37 cellular contexts compared by ENCODE assay signal in genomic region chr5:107028938-107029337, GRCh38.
"Had no signal": no experiment of that assay in that cellular context is flagged by ENCODE, and none has a peak within 500 bp of the region (broad histone marks: within the 10 kb centered on the region; RNA-seq: fewer than 3 reads in every experiment).

No MANE protein-coding gene starts in this region.

- DNase-seq: activated CD4-positive, alpha-beta memory T cell treated with anti-CD3 and anti-CD28 coated beads for 36 hours; activated CD4-positive, alpha-beta T cell treated with anti-CD3 and anti-CD28 coated beads for 36 hours; activated CD4-positive, alpha-beta T cell treated with anti-CD3 and anti-CD28 coated beads, Interleukin-2, amount 50 U/mL, for 1 hour; activated CD8-positive, alpha-beta memory T cell treated with anti-CD3 and anti-CD28 coated beads for 24 hours; activated CD8-positive, alpha-beta memory T cell treated with anti-CD3 and anti-CD28 coated beads, Interleukin-2, amount 10 ng/mL, durations not matched to agents 7 days and 5 days; activated CD8-positive, alpha-beta memory T cell treated with anti-CD3 and anti-CD28 coated beads, Interleukin-2, amount 50 U/mL, for 48 hours; activated effector memory CD4-positive, alpha-beta T cell treated with anti-CD3 and anti-CD28 coated beads, Interleukin-2, amount 50 U/mL, for 16 hours; activated naive CD4-positive, alpha-beta T cell; activated naive CD4-positive, alpha-beta T cell treated with anti-CD3 and anti-CD28 coated beads, Interleukin-2, amount 50 U/mL, for 16 hours; activated naive CD8-positive, alpha-beta T cell treated with anti-CD3 and anti-CD28 coated beads for 36 hours; activated T-cell treated with anti-CD3 and anti-CD28 coated beads, Interleukin-2, amount 50 U/mL, for 1 hour; activated T-cell treated with anti-CD3 and anti-CD28 coated beads, Interleukin-2, amount 50 U/mL, for 72 hours; amniotic stem cell; aorta; brain microvascular endothelial cell; central memory CD4-positive, alpha-beta T cell; NCI-H1092 treated with DMSO at 0.1 percent for 48 hours; NCI-H1417; NCI-H146; NCI-H187; NCI-H2081; NCI-H2171 treated with DMSO at 0.1 percent for 48 hours; NCI-H226; NCI-H446 treated with DMSO at 0.1 percent for 48 hours; NCI-H524; PC-3; Peyer's patch; RPMI8226; SHP77 treated with DMSO at 0.1 percent for 48 hours; SK-N-SH had no signal

- H3K9me3 Mint-ChIP-seq: activated T-helper 17 cell treated with anti-CD3 and anti-CD28 coated beads, Interleukin-2, amount 50 U/mL, for 72 hours; T-helper 1 cell treated with Interleukin-12 subunit alpha and Interleukin-12 subunit beta and Interleukin-4 antibody, amounts not matched to agents 30 μg/mL and 1 μg/mL, for 36 hours; T-helper 2 cell treated with Interferon-gamma antibody and Interleukin-4, amounts not matched to agents 5 μg/mL and 100 μg/mL, for 36 hours; WTC11 had no signal

- H3K9me3 ChIP-seq: Peyer's patch, SJSA1, SK-N-SH had no signal

- H3K36me3 Mint-ChIP-seq: activated CD4-positive, alpha-beta memory T cell treated with anti-CD3 and anti-CD28 coated beads for 36 hours; activated CD8-positive, alpha-beta memory T cell treated with anti-CD3 and anti-CD28 coated beads, Interleukin-2, amount 10 ng/mL, durations not matched to agents 7 days and 5 days; activated naive CD8-positive, alpha-beta T cell treated with anti-CD3 and anti-CD28 coated beads for 36 hours; WTC11 had no signal

- ATAC-seq: activated CD4-positive, alpha-beta T cell treated with anti-CD3 and anti-CD28 coated beads for 36 hours; activated CD4-positive, CD25-positive, alpha-beta regulatory T cell treated with anti-CD3 and anti-CD28 coated beads, Interleukin-2, amount 50 U/mL, for 24 hours; activated CD8-positive, alpha-beta memory T cell treated with anti-CD3 and anti-CD28 coated beads, Interleukin-2, amount 10 ng/mL, durations not matched to agents 7 days and 5 days; activated T-cell treated with anti-CD3 and anti-CD28 coated beads, Interleukin-2, amount 50 U/mL, for 72 hours; activated T-helper 17 cell treated with anti-CD3 and anti-CD28 coated beads, Interleukin-2, amount 50 U/mL, for 72 hours; PC-3; WTC11 had no signal

- H3K27ac Mint-ChIP-seq: activated CD4-positive, alpha-beta memory T cell treated with anti-CD3 and anti-CD28 coated beads for 36 hours; activated CD4-positive, alpha-beta T cell treated with anti-CD3 and anti-CD28 coated beads for 36 hours; activated CD8-positive, alpha-beta memory T cell treated with anti-CD3 and anti-CD28 coated beads, Interleukin-2, amount 10 ng/mL, durations not matched to agents 7 days and 5 days; activated naive CD8-positive, alpha-beta T cell treated with anti-CD3 and anti-CD28 coated beads for 36 hours; activated T-cell treated with anti-CD3 and anti-CD28 coated beads, Interleukin-2, amount 50 U/mL, for 72 hours; activated T-helper 17 cell treated with anti-CD3 and anti-CD28 coated beads, Interleukin-2, amount 50 U/mL, for 72 hours; T-helper 1 cell treated with Interleukin-12 subunit alpha and Interleukin-12 subunit beta and Interleukin-4 antibody, amounts not matched to agents 30 μg/mL and 1 μg/mL, for 36 hours; T-helper 2 cell treated with Interferon-gamma antibody and Interleukin-4, amounts not matched to agents 5 μg/mL and 100 μg/mL, for 36 hours; WTC11 had no signal

- H3K9ac ChIP-seq: SK-N-SH had no signal

- H3K4me1 ChIP-seq: Peyer's patch, SJSA1 had no signal

- H3K27me3 ChIP-seq: brain microvascular endothelial cell, Peyer's patch, SJSA1 had no signal

- H3K27me3 Mint-ChIP-seq: activated CD4-positive, alpha-beta memory T cell treated with anti-CD3 and anti-CD28 coated beads for 36 hours; activated CD4-positive, alpha-beta T cell treated with anti-CD3 and anti-CD28 coated beads for 36 hours; activated CD8-positive, alpha-beta memory T cell treated with anti-CD3 and anti-CD28 coated beads, Interleukin-2, amount 10 ng/mL, durations not matched to agents 7 days and 5 days; activated naive CD8-positive, alpha-beta T cell treated with anti-CD3 and anti-CD28 coated beads for 36 hours; activated T-helper 17 cell treated with anti-CD3 and anti-CD28 coated beads, Interleukin-2, amount 50 U/mL, for 72 hours had no signal

- H3K4me3 ChIP-seq: Peyer's patch, SJSA1 had no signal

- H3K27ac ChIP-seq: brain microvascular endothelial cell, Peyer's patch, SJSA1 had no signal

- H3K4me3 Mint-ChIP-seq: activated CD4-positive, alpha-beta memory T cell treated with anti-CD3 and anti-CD28 coated beads for 36 hours; activated CD4-positive, alpha-beta T cell treated with anti-CD3 and anti-CD28 coated beads for 36 hours; activated CD8-positive, alpha-beta memory T cell treated with anti-CD3 and anti-CD28 coated beads, Interleukin-2, amount 10 ng/mL, durations not matched to agents 7 days and 5 days; activated naive CD8-positive, alpha-beta T cell treated with anti-CD3 and anti-CD28 coated beads for 36 hours; activated T-cell treated with anti-CD3 and anti-CD28 coated beads, Interleukin-2, amount 50 U/mL, for 72 hours; activated T-helper 17 cell treated with anti-CD3 and anti-CD28 coated beads, Interleukin-2, amount 50 U/mL, for 72 hours; T-helper 1 cell treated with Interleukin-12 subunit alpha and Interleukin-12 subunit beta and Interleukin-4 antibody, amounts not matched to agents 30 μg/mL and 1 μg/mL, for 36 hours; T-helper 2 cell treated with Interferon-gamma antibody and Interleukin-4, amounts not matched to agents 5 μg/mL and 100 μg/mL, for 36 hours; WTC11 had no signal

- H3K36me3 ChIP-seq: brain microvascular endothelial cell, Peyer's patch, SJSA1 had no signal

- FAIRE-seq: TTC549 had no signal

- H3K4me1 Mint-ChIP-seq: activated CD4-positive, alpha-beta T cell treated with anti-CD3 and anti-CD28 coated beads for 36 hours; activated CD8-positive, alpha-beta memory T cell treated with anti-CD3 and anti-CD28 coated beads, Interleukin-2, amount 10 ng/mL, durations not matched to agents 7 days and 5 days; activated naive CD8-positive, alpha-beta T cell treated with anti-CD3 and anti-CD28 coated beads for 36 hours; activated T-helper 17 cell treated with anti-CD3 and anti-CD28 coated beads, Interleukin-2, amount 50 U/mL, for 72 hours had no signal

- H3K4me2 ChIP-seq: SK-N-SH had no signal
